32 cellular contexts compared by ENCODE assay signal in genomic region chr17:80904036-80904435, GRCh38.
"Had no signal": no experiment of that assay in that cellular context is flagged by ENCODE, and none has a peak within 500 bp of the region (broad histone marks: within the 10 kb centered on the region; RNA-seq: fewer than 3 reads in every experiment).

No MANE protein-coding gene starts in this region.

- H3K4me3 Mint-ChIP-seq: activated CD4-positive, alpha-beta memory T cell treated with anti-CD3 and anti-CD28 coated beads for 36 hours; activated CD4-positive, alpha-beta T cell treated with anti-CD3 and anti-CD28 coated beads for 36 hours; activated CD4-positive, alpha-beta T cell treated with anti-CD3 and anti-CD28 coated beads, Interleukin-2, amount 10 ng/mL, durations not matched to agents 7 days and 5 days; activated naive CD4-positive, alpha-beta T cell treated with anti-CD3 and anti-CD28 coated beads, Interleukin-2, amount 10 ng/mL, durations not matched to agents 7 days and 5 days; activated naive CD8-positive, alpha-beta T cell; activated naive CD8-positive, alpha-beta T cell treated with anti-CD3 and anti-CD28 coated beads, Interleukin-2, amount 50 U/mL, for 24 hours; activated T-cell treated with anti-CD3 and anti-CD28 coated beads, Interleukin-2, amount 50 U/mL, for 4 hours; activated T-helper 1 cell treated with anti-CD3 and anti-CD28 coated beads, Interleukin-12 subunit alpha, Interleukin-12 subunit beta, Interleukin-2, Interleukin-4 antibody, amounts not matched to agents 30 ng/mL and 10 ng/mL and 1 ng/mL, durations not matched to agents 14 hours and 24 hours and 36 hours; T-helper 1 cell treated with Interleukin-12 subunit alpha and Interleukin-12 subunit beta and Interleukin-4 antibody, amounts not matched to agents 30 μg/mL and 1 μg/mL, for 36 hours; T-helper 2 cell treated with Interferon-gamma antibody and Interleukin-4, amounts not matched to agents 5 μg/mL and 100 μg/mL, for 36 hours; WTC11 had no signal

- H3K9me3 ChIP-seq: MG63, SJSA1, SK-N-SH had no signal

- DNase-seq: activated CD4-positive, alpha-beta memory T cell treated with anti-CD3 and anti-CD28 coated beads for 36 hours; activated CD4-positive, alpha-beta T cell treated with anti-CD3 and anti-CD28 coated beads for 36 hours; activated CD4-positive, alpha-beta T cell treated with anti-CD3 and anti-CD28 coated beads, Interleukin-2, amount 10 ng/mL, durations not matched to agents 7 days and 5 days; activated CD8-positive, alpha-beta memory T cell treated with anti-CD3 and anti-CD28 coated beads, Interleukin-2, amount 50 U/mL, for 4 hours; activated gamma-delta T cell treated with Interleukin-2 at 50 U/mL for 16 hours; activated naive CD4-positive, alpha-beta T cell treated with anti-CD3 and anti-CD28 coated beads, Interleukin-2, amount 10 ng/mL, durations not matched to agents 7 days and 5 days; activated naive CD8-positive, alpha-beta T cell treated with anti-CD3 and anti-CD28 coated beads, Interleukin-2, amount 50 U/mL, for 24 hours; activated T-cell treated with anti-CD3 and anti-CD28 coated beads for 4 hours; activated T-cell treated with anti-CD3 and anti-CD28 coated beads, Interleukin-2, amount 50 U/mL, for 4 hours; brain microvascular endothelial cell; Kasumi-1; KBM-7; MG63; NCI-H1048; NCI-H146; NCI-H187; NCI-H2029 treated with DMSO at 0.1 percent for 48 hours; NCI-H446; NCI-H510A treated with DMSO at 0.1 percent for 48 hours; NCI-H526 treated with DMSO at 0.1 percent for 48 hours; NCI-H774; PC-9; SHP77 treated with DMSO at 0.1 percent for 48 hours; SK-N-SH had no signal

- H3K4me3 ChIP-seq: MG63, PC-9, SJSA1 had no signal

- H3K27ac ChIP-seq: brain microvascular endothelial cell, PC-9, SJSA1 had no signal

- H3K9me3 Mint-ChIP-seq: activated CD4-positive, alpha-beta memory T cell treated with anti-CD3 and anti-CD28 coated beads for 36 hours; activated CD4-positive, alpha-beta T cell treated with anti-CD3 and anti-CD28 coated beads, Interleukin-2, amount 10 ng/mL, durations not matched to agents 7 days and 5 days; activated naive CD4-positive, alpha-beta T cell treated with anti-CD3 and anti-CD28 coated beads, Interleukin-2, amount 10 ng/mL, durations not matched to agents 7 days and 5 days; activated naive CD8-positive, alpha-beta T cell treated with anti-CD3 and anti-CD28 coated beads, Interleukin-2, amount 50 U/mL, for 24 hours; activated T-cell treated with anti-CD3 and anti-CD28 coated beads, Interleukin-2, amount 50 U/mL, for 4 hours; activated T-helper 1 cell treated with anti-CD3 and anti-CD28 coated beads, Interleukin-12 subunit alpha, Interleukin-12 subunit beta, Interleukin-2, Interleukin-4 antibody, amounts not matched to agents 30 ng/mL and 10 ng/mL and 1 ng/mL, durations not matched to agents 14 hours and 24 hours and 36 hours; IgD-negative memory B cell; T-helper 1 cell treated with Interleukin-12 subunit alpha and Interleukin-12 subunit beta and Interleukin-4 antibody, amounts not matched to agents 30 μg/mL and 1 μg/mL, for 36 hours; T-helper 2 cell treated with Interferon-gamma antibody and Interleukin-4, amounts not matched to agents 5 μg/mL and 100 μg/mL, for 36 hours; WTC11 had no signal

- H3K4me1 ChIP-seq: SJSA1 had no signal

- H3K27me3 ChIP-seq: brain microvascular endothelial cell, MG63, SJSA1 had no signal

- H3K9ac ChIP-seq: SK-N-SH had no signal

- H3K27me3 Mint-ChIP-seq: activated CD4-positive, alpha-beta memory T cell treated with anti-CD3 and anti-CD28 coated beads for 36 hours; activated CD4-positive, alpha-beta T cell treated with anti-CD3 and anti-CD28 coated beads for 36 hours; activated CD4-positive, alpha-beta T cell treated with anti-CD3 and anti-CD28 coated beads, Interleukin-2, amount 10 ng/mL, durations not matched to agents 7 days and 5 days; activated naive CD4-positive, alpha-beta T cell treated with anti-CD3 and anti-CD28 coated beads, Interleukin-2, amount 10 ng/mL, durations not matched to agents 7 days and 5 days; activated naive CD8-positive, alpha-beta T cell; activated naive CD8-positive, alpha-beta T cell treated with anti-CD3 and anti-CD28 coated beads, Interleukin-2, amount 50 U/mL, for 24 hours; IgD-negative memory B cell had no signal

- H3K27ac Mint-ChIP-seq: activated CD4-positive, alpha-beta memory T cell treated with anti-CD3 and anti-CD28 coated beads for 36 hours; activated CD4-positive, alpha-beta T cell treated with anti-CD3 and anti-CD28 coated beads for 36 hours; activated CD4-positive, alpha-beta T cell treated with anti-CD3 and anti-CD28 coated beads, Interleukin-2, amount 10 ng/mL, durations not matched to agents 7 days and 5 days; activated naive CD4-positive, alpha-beta T cell treated with anti-CD3 and anti-CD28 coated beads, Interleukin-2, amount 10 ng/mL, durations not matched to agents 7 days and 5 days; activated naive CD8-positive, alpha-beta T cell; activated naive CD8-positive, alpha-beta T cell treated with anti-CD3 and anti-CD28 coated beads, Interleukin-2, amount 50 U/mL, for 24 hours; activated T-helper 1 cell treated with anti-CD3 and anti-CD28 coated beads, Interleukin-12 subunit alpha, Interleukin-12 subunit beta, Interleukin-2, Interleukin-4 antibody, amounts not matched to agents 30 ng/mL and 10 ng/mL and 1 ng/mL, durations not matched to agents 14 hours and 24 hours and 36 hours; IgD-negative memory B cell; T-helper 1 cell treated with Interleukin-12 subunit alpha and Interleukin-12 subunit beta and Interleukin-4 antibody, amounts not matched to agents 30 μg/mL and 1 μg/mL, for 36 hours had no signal

- ATAC-seq: activated CD4-positive, alpha-beta T cell treated with anti-CD3 and anti-CD28 coated beads for 36 hours; activated CD4-positive, CD25-positive, alpha-beta regulatory T cell treated with anti-CD3 and anti-CD28 coated beads, Interleukin-2, amount 50 U/mL, for 24 hours; activated naive CD8-positive, alpha-beta T cell treated with anti-CD3 and anti-CD28 coated beads, Interleukin-2, amount 50 U/mL, for 24 hours; activated T-cell treated with anti-CD3 and anti-CD28 coated beads, Interleukin-2, amount 50 U/mL, for 4 hours; WTC11 had no signal

- H2AFZ ChIP-seq: PC-9 had no signal

- H3K4me2 ChIP-seq: PC-9, SK-N-SH had no signal

- H3K4me1 Mint-ChIP-seq: WTC11 had no signal
